In genomic region chr7:150380463-150380862, GRCh38 we compare ENCODE assay signal across 9 cellular contexts. TPM values are rescaled to one million over a fixed set of nuclear protein-coding genes. Genes with fewer than 3 reads are reported as not detected.
DNase-seq lines count a peak whose midpoint lies in the region; ATAC-seq and TF ChIP-seq lines count a peak whose summit lies in the region.
"Had no signal": no experiment of that assay in that cellular context is flagged by ENCODE, and none has a peak within 500 bp of the region (broad histone marks: within the 10 kb centered on the region; RNA-seq: fewer than 3 reads in every experiment).

No MANE protein-coding gene starts in this region.

- H3K27ac ChIP-seq in osteoblast (ENCODE audit: low read depth, low read length) = no peak overlapping the region

- ATAC-seq in HG03066 (IDR thresholded peaks at IDR 0.05; ENCODE audit: low read depth, unreplicated experiment) = peak; percentile 19
- ATAC-seq in central memory CD8-positive, alpha-beta T cell (replicated peaks; ENCODE audit: extremely low read depth, poor library complexity, severe bottlenecking) = no peak

- no peaks in the 10 kb centered on the region for H3K9me3 ChIP-seq in osteoblast (ENCODE audit: low read depth, low read length)

- DNase-seq in GM12864 (ENCODE audit: low read depth) = no peak
- DNase-seq in central memory CD8-positive, alpha-beta T cell (ENCODE audit: low spot score in 2 of 2) = no peak
- no peak for DNase-seq in osteoblast (ENCODE audit: insufficient read length, low spot score, missing footprints)
- DNase-seq in cortex of kidney (lab: John Stamatoyannopoulos, UW) = no peak
- DNase-seq in HuH-7 (ENCODE audit: low spot score) = no peak
- DNase-seq in superior temporal gyrus (ENCODE audit: extremely low spot score) = no peak
- no peak for DNase-seq in NCI-H774 (lab: John Stamatoyannopoulos, UW)

- H3K4me3 Mint-ChIP-seq in central memory CD8-positive, alpha-beta T cell = peak overlapping the region; percentile 85

- no peak overlapping the region for H3K27ac Mint-ChIP-seq in central memory CD8-positive, alpha-beta T cell (ENCODE audit: low read depth)

- no peaks in the 10 kb centered on the region for H3K27me3 Mint-ChIP-seq in central memory CD8-positive, alpha-beta T cell

- H3K9me3 Mint-ChIP-seq in central memory CD8-positive, alpha-beta T cell = no peaks in the 10 kb centered on the region

- peaks cover 14% of the 10 kb centered on the region for H3K4me1 ChIP-seq in osteoblast (ENCODE audit: insufficient read depth, low read length)
- H3K4me1 ChIP-seq: parathyroid adenoma had no signal

- peak overlapping the region; percentile 90 for H3K4me3 ChIP-seq in GM12864 (ENCODE audit: low read depth, low read length)
- no peak overlapping the region for H3K4me3 ChIP-seq in osteoblast (ENCODE audit: insufficient read depth, low read length)

- peaks cover 35% of the 10 kb centered on the region for H3K79me2 ChIP-seq in osteoblast (ENCODE audit: insufficient read depth, low read length)
- H3K79me2 ChIP-seq: parathyroid adenoma had no signal

- peak overlapping the region; percentile 95 for H3K4me2 ChIP-seq in osteoblast (ENCODE audit: insufficient read depth, low read length)

- peaks cover 39% of the 10 kb centered on the region for H3K4me1 Mint-ChIP-seq in central memory CD8-positive, alpha-beta T cell

- peaks cover 7% of the 10 kb centered on the region for H4K20me1 ChIP-seq in osteoblast (ENCODE audit: insufficient read depth, low read length)

- H3K27me3 ChIP-seq in osteoblast (ENCODE audit: insufficient read depth, low read length) = no peaks in the 10 kb centered on the region

- H3K36me3 ChIP-seq in osteoblast (ENCODE audit: insufficient read depth, low read length) = no peaks in the 10 kb centered on the region

- TF ChIP-seq CTCF in GM12864 (IDR thresholded peaks at IDR 0.05; ENCODE audit: low read depth, low read length, missing control alignments) = no peak
- TF ChIP-seq CTCF in osteoblast (IDR thresholded peaks at IDR 0.05; ENCODE audit: extremely low read depth, low read depth, low read length) = no peak

- peaks cover 7% of the 10 kb centered on the region for H3K36me3 Mint-ChIP-seq in central memory CD8-positive, alpha-beta T cell (ENCODE audit: insufficient read depth)

- no peak overlapping the region for H2AFZ ChIP-seq in osteoblast (ENCODE audit: low read length)

RNA-seq across cellular contexts. Expression of gene ZNF775, which starts 1.3 kb away (rescaled TPM):
- total RNA-seq in osteoblast = 5.0 and 6.2 TPM in 2 replicates

RNA-seq across cellular contexts. Expression of gene REPIN1, which starts 11.8 kb away (rescaled TPM):
- total RNA-seq in osteoblast = 53.6 and 57.5 TPM in 2 replicates

RNA-seq across cellular contexts. Expression of gene RARRES2, which starts 39.0 kb away (rescaled TPM):
- 18.3 and 26.1 TPM in 2 replicates for total RNA-seq in osteoblast

RNA-seq across cellular contexts. Expression of gene ACTR3C, which starts 57.1 kb away (rescaled TPM):
- total RNA-seq in osteoblast = 1.8 and 3.8 TPM in 2 replicates

RNA-seq across cellular contexts. Expression of gene LRRC61, which starts 57.3 kb away (rescaled TPM):
- total RNA-seq in osteoblast = 1.8 and 4.0 TPM in 2 replicates
